Comparison of ENCODE assay signal across 1 cellular context in the genomic region with DNA sequence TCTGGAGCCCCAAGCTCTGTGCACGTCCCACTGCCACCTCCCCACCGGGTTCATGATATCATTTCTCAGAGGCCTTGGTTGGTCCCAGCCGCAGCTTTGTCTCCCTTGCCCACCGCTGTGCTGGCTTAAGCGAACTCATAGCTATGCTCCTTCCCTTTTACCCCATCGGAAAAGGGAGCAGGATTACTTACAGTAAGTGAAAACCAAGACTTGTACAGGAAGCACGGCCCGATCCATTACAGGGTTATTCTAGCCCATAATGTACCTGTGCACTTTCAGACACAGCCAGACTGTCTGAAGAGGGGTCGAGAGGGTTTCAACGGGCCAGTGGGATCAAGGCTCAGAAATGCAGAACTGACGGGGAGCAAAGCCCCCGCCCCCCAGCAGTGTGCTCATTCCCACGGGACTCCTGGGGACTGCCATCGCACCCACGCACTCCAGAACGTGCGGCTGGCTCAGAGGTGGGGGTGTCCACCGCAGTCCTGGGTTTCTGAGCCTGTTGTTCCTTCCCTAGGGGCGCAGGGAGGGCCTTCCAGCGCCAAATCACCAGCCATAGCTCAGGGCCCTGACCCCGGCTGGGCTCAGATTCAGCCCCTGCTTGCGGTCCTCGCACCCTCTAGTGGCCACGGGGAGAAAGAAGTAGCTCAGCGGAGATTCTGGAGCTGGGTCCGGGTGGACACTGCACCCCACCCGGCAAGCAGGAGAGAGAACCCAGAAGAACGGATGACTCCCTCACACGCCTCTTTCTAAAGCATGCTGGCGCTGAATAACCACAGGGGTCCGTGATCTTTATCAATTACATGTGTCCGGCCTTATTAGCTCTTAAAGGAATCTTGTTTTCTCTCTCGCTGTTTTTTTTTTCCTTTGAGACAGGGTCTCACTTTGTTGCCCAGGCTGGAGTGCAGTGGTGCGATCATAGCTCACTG.
TF ChIP-seq lines count a peak whose summit lies in the region.

No MANE protein-coding gene starts in this region.

TF ChIP-seq in HepG2, 621 proteins besides CTCF, POLR2A, EP300 and RAD21 (continued from another document and continues in another):
- TF ChIP-seq, protein P1, sequence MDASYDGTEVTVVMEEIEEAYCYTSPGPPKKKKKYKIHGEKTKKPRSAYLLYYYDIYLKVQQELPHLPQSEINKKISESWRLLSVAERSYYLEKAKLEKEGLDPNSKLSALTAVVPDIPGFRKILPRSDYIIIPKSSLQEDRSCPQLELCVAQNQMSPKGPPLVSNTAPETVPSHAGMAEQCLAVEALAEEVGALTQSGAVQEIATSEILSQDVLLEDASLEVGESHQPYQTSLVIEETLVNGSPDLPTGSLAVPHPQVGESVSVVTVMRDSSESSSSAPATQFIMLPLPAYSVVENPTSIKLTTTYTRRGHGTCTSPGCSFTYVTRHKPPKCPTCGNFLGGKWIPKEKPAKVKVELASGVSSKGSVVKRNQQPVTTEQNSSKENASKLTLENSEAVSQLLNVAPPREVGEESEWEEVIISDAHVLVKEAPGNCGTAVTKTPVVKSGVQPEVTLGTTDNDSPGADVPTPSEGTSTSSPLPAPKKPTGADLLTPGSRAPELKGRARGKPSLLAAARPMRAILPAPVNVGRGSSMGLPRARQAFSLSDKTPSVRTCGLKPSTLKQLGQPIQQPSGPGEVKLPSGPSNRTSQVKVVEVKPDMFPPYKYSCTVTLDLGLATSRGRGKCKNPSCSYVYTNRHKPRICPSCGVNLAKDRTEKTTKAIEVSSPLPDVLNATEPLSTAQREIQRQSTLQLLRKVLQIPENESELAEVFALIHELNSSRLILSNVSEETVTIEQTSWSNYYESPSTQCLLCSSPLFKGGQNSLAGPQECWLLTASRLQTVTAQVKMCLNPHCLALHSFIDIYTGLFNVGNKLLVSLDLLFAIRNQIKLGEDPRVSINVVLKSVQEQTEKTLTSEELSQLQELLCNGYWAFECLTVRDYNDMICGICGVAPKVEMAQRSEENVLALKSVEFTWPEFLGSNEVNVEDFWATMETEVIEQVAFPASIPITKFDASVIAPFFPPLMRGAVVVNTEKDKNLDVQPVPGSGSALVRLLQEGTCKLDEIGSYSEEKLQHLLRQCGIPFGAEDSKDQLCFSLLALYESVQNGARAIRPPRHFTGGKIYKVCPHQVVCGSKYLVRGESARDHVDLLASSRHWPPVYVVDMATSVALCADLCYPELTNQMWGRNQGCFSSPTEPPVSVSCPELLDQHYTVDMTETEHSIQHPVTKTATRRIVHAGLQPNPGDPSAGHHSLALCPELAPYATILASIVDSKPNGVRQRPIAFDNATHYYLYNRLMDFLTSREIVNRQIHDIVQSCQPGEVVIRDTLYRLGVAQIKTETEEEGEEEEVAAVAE (CRISPR knock-in tag; IDR thresholded peaks at IDR 0.05; ENCODE audit: borderline replicate concordance), result peak; percentile 64; the same call in 1 of the 2 replicates
- TF ChIP-seq ZNF264 (CRISPR knock-in tag; IDR thresholded peaks at IDR 0.05) (0 out of 2 replicates have a peak, but pooled peaks have one; percentile 54), NONO (IDR thresholded peaks at IDR 0.05) (no peak), NONO (CRISPR knock-in tag; conservative IDR thresholded peaks at IDR 0.05) (peak; percentile 80; the same call in 1 of the 2 replicates), ZBTB20 (CRISPR knock-in tag; IDR thresholded peaks at IDR 0.05; ENCODE audit: borderline replicate concordance, low read depth) (peak; percentile 84; the same call in 1 of the 2 replicates), ZNF713 (CRISPR knock-in tag; IDR thresholded peaks at IDR 0.05) (no peak), ZNF101 (CRISPR knock-in tag; IDR thresholded peaks at IDR 0.05; ENCODE audit: borderline replicate concordance, low read depth) (no peak), ZNF496 (CRISPR knock-in tag; IDR thresholded peaks at IDR 0.05; ENCODE audit: insufficient replicate concordance) (no peak), SPEN (CRISPR knock-in tag; IDR thresholded peaks at IDR 0.05; ENCODE audit: low read depth) (peak; percentile 65), PAX8 (CRISPR knock-in tag; IDR thresholded peaks at IDR 0.05; ENCODE audit: borderline replicate concordance) (peak; percentile 92; the same call in 1 of the 2 replicates), MXD4 (CRISPR knock-in tag; IDR thresholded peaks at IDR 0.05) (peak; percentile 60; the same call in 1 of the 2 replicates), ZMYM4 (CRISPR knock-in tag; IDR thresholded peaks at IDR 0.05) (peak; percentile 71), ZBTB21 (CRISPR knock-in tag; IDR thresholded peaks at IDR 0.05) (no peak), HHEX (CRISPR knock-in tag; IDR thresholded peaks at IDR 0.05) (no peak), YY1 (IDR thresholded peaks at IDR 0.05; ENCODE audit: insufficient read depth, insufficient replicate concordance, low read depth, low read length) (peak; percentile 77), HDAC6 (IDR thresholded peaks at IDR 0.05; ENCODE audit: low read depth, low read length) (no peak), PTBP1 (IDR thresholded peaks at IDR 0.05; ENCODE audit: low read depth, low read length, poor library complexity, severe bottlenecking) (peak; percentile 91), SMC3 (IDR thresholded peaks at IDR 0.05; ENCODE audit: low read length) (peak; percentile 92), ZNF282 (IDR thresholded peaks at IDR 0.05; ENCODE audit: partially characterized antibody) (no peak), PRMT3 (CRISPR knock-in tag; IDR thresholded peaks at IDR 0.05; ENCODE audit: borderline replicate concordance, low read depth) (no peak), MAFG (CRISPR knock-in tag; IDR thresholded peaks at IDR 0.05) (no peak), ZNF441 (CRISPR knock-in tag; IDR thresholded peaks at IDR 0.05; ENCODE audit: borderline replicate concordance) (peak; percentile 78; the same call in 1 of the 2 replicates), ZNF674 (CRISPR knock-in tag; IDR thresholded peaks at IDR 0.05; ENCODE audit: low read depth) (no peak), RARG (CRISPR knock-in tag; IDR thresholded peaks at IDR 0.05; ENCODE audit: low read depth) (no peak), HOXA3 (CRISPR knock-in tag; IDR thresholded peaks at IDR 0.05) (peak; percentile 82), HCFC1 (IDR thresholded peaks at IDR 0.05; ENCODE audit: low read depth, low read length) (0 out of 2 replicates have a peak, but pooled peaks have one; percentile 26), ZNF251 (CRISPR knock-in tag; IDR thresholded peaks at IDR 0.05) (no peak; the same call in 1 of the 2 replicates), CEBPB (IDR thresholded peaks at IDR 0.05; ENCODE audit: borderline replicate concordance, low read depth, low read length) (no peak), ZSCAN9 (CRISPR knock-in tag; IDR thresholded peaks at IDR 0.05; ENCODE audit: borderline replicate concordance) (no peak; the same call in 1 of the 2 replicates), THYN1 (CRISPR knock-in tag; IDR thresholded peaks at IDR 0.05; ENCODE audit: borderline replicate concordance, low read depth) (peak; percentile 55; the same call in 1 of the 2 replicates), ZBTB42 (CRISPR knock-in tag; IDR thresholded peaks at IDR 0.05) (no peak)
- TF ChIP-seq, protein P2, sequence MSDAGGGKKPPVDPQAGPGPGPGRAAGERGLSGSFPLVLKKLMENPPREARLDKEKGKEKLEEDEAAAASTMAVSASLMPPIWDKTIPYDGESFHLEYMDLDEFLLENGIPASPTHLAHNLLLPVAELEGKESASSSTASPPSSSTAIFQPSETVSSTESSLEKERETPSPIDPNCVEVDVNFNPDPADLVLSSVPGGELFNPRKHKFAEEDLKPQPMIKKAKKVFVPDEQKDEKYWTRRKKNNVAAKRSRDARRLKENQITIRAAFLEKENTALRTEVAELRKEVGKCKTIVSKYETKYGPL (CRISPR knock-in tag; IDR thresholded peaks at IDR 0.05), result no peak
- TF ChIP-seq, protein P3, sequence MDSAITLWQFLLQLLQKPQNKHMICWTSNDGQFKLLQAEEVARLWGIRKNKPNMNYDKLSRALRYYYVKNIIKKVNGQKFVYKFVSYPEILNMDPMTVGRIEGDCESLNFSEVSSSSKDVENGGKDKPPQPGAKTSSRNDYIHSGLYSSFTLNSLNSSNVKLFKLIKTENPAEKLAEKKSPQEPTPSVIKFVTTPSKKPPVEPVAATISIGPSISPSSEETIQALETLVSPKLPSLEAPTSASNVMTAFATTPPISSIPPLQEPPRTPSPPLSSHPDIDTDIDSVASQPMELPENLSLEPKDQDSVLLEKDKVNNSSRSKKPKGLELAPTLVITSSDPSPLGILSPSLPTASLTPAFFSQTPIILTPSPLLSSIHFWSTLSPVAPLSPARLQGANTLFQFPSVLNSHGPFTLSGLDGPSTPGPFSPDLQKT (CRISPR knock-in tag; IDR thresholded peaks at IDR 0.05; ENCODE audit: borderline replicate concordance), result no peak
- TF ChIP-seq, protein P4, sequence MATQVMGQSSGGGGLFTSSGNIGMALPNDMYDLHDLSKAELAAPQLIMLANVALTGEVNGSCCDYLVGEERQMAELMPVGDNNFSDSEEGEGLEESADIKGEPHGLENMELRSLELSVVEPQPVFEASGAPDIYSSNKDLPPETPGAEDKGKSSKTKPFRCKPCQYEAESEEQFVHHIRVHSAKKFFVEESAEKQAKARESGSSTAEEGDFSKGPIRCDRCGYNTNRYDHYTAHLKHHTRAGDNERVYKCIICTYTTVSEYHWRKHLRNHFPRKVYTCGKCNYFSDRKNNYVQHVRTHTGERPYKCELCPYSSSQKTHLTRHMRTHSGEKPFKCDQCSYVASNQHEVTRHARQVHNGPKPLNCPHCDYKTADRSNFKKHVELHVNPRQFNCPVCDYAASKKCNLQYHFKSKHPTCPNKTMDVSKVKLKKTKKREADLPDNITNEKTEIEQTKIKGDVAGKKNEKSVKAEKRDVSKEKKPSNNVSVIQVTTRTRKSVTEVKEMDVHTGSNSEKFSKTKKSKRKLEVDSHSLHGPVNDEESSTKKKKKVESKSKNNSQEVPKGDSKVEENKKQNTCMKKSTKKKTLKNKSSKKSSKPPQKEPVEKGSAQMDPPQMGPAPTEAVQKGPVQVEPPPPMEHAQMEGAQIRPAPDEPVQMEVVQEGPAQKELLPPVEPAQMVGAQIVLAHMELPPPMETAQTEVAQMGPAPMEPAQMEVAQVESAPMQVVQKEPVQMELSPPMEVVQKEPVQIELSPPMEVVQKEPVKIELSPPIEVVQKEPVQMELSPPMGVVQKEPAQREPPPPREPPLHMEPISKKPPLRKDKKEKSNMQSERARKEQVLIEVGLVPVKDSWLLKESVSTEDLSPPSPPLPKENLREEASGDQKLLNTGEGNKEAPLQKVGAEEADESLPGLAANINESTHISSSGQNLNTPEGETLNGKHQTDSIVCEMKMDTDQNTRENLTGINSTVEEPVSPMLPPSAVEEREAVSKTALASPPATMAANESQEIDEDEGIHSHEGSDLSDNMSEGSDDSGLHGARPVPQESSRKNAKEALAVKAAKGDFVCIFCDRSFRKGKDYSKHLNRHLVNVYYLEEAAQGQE (IDR thresholded peaks at IDR 0.05; ENCODE audit: borderline replicate concordance in 1 of 2, low read depth in 1 of 2, low read length in 2 of 2), result no peak
- TF ChIP-seq, protein P5, sequence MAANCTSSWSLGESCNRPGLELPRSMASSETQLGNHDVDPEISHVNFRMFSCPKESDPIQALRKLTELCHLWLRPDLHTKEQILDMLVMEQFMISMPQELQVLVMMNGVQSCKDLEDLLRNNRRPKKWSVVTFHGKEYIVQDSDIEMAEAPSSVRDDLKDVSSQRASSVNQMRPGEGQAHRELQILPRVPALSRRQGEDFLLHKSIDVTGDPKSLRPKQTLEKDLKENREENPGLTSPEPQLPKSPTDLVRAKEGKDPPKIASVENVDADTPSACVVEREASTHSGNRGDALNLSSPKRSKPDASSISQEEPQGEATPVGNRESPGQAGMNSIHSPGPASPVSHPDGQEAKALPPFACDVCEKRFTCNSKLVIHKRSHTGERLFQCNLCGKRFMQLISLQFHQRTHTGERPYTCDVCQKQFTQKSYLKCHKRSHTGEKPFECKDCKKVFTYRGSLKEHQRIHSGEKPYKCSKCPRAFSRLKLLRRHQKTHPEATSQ (CRISPR knock-in tag; IDR thresholded peaks at IDR 0.05; ENCODE audit: borderline replicate concordance), result 0 out of 2 replicates have a peak, but pooled peaks have one; percentile 68
- TF ChIP-seq, protein P6, sequence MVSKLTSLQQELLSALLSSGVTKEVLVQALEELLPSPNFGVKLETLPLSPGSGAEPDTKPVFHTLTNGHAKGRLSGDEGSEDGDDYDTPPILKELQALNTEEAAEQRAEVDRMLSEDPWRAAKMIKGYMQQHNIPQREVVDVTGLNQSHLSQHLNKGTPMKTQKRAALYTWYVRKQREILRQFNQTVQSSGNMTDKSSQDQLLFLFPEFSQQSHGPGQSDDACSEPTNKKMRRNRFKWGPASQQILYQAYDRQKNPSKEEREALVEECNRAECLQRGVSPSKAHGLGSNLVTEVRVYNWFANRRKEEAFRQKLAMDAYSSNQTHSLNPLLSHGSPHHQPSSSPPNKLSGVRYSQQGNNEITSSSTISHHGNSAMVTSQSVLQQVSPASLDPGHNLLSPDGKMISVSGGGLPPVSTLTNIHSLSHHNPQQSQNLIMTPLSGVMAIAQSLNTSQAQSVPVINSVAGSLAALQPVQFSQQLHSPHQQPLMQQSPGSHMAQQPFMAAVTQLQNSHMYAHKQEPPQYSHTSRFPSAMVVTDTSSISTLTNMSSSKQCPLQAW (CRISPR knock-in tag; IDR thresholded peaks at IDR 0.05), result peak; percentile 86
- TF ChIP-seq, protein P7, sequence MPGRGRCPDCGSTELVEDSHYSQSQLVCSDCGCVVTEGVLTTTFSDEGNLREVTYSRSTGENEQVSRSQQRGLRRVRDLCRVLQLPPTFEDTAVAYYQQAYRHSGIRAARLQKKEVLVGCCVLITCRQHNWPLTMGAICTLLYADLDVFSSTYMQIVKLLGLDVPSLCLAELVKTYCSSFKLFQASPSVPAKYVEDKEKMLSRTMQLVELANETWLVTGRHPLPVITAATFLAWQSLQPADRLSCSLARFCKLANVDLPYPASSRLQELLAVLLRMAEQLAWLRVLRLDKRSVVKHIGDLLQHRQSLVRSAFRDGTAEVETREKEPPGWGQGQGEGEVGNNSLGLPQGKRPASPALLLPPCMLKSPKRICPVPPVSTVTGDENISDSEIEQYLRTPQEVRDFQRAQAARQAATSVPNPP (CRISPR knock-in tag; IDR thresholded peaks at IDR 0.05), result peak; percentile 80; the same call in 1 of the 2 replicates
- TF ChIP-seq, protein P8, sequence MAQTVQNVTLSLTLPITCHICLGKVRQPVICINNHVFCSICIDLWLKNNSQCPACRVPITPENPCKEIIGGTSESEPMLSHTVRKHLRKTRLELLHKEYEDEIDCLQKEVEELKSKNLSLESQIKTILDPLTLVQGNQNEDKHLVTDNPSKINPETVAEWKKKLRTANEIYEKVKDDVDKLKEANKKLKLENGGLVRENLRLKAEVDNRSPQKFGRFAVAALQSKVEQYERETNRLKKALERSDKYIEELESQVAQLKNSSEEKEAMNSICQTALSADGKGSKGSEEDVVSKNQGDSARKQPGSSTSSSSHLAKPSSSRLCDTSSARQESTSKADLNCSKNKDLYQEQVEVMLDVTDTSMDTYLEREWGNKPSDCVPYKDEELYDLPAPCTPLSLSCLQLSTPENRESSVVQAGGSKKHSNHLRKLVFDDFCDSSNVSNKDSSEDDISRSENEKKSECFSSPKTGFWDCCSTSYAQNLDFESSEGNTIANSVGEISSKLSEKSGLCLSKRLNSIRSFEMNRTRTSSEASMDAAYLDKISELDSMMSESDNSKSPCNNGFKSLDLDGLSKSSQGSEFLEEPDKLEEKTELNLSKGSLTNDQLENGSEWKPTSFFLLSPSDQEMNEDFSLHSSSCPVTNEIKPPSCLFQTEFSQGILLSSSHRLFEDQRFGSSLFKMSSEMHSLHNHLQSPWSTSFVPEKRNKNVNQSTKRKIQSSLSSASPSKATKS (CRISPR knock-in tag; IDR thresholded peaks at IDR 0.05), result no peak
- TF ChIP-seq, protein P9, sequence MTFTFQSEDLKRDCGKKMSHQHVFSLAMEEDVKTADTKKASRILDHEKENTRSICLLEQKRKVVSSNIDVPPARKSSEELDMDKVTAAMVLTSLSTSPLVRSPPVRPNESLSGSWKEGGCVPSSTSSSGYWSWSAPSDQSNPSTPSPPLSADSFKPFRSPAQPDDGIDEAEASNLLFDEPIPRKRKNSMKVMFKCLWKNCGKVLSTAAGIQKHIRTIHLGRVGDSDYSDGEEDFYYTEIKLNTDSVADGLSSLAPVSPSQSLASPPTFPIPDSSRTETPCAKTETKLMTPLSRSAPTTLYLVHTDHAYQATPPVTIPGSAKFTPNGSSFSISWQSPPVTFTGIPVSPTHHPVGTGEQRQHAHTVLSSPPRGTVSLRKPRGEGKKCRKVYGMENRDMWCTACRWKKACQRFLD (CRISPR knock-in tag; IDR thresholded peaks at IDR 0.05; ENCODE audit: borderline replicate concordance), result no peak
